Comparison of ENCODE assay signal across 19 cellular contexts in genomic region chr16:2614761-2615191, GRCh38.
"Had no signal": no experiment of that assay in that cellular context is flagged by ENCODE, and none has a peak within 500 bp of the region (broad histone marks: within the 10 kb centered on the region; RNA-seq: fewer than 3 reads in every experiment).

No MANE protein-coding gene starts in this region.

- H2AFZ ChIP-seq: neural progenitor cell had no signal

- H3K27me3 Mint-ChIP-seq: activated naive CD8-positive, alpha-beta T cell treated with anti-CD3 and anti-CD28 coated beads for 36 hours; central memory CD8-positive, alpha-beta T cell; naive B cell had no signal

- H3K27ac ChIP-seq: breast epithelium, coronary artery, esophagus squamous epithelium, gastrocnemius medialis, neural progenitor cell, psoas muscle, right atrium auricular region, upper lobe of left lung had no signal

- H3K9me3 ChIP-seq: breast epithelium, esophagus squamous epithelium, gastrocnemius medialis, psoas muscle, right atrium auricular region, upper lobe of left lung had no signal

- H3K36me3 ChIP-seq: breast epithelium, neural progenitor cell had no signal

- H3K4me3 Mint-ChIP-seq: activated CD8-positive, alpha-beta T cell treated with anti-CD3 and anti-CD28 coated beads, Interleukin-2, amount 10 ng/mL, durations not matched to agents 7 days and 5 days; activated naive CD8-positive, alpha-beta T cell treated with anti-CD3 and anti-CD28 coated beads for 36 hours; activated T-helper 1 cell treated with anti-CD3 and anti-CD28 coated beads, Interleukin-12 subunit alpha, Interleukin-12 subunit beta, Interleukin-2, Interleukin-4 antibody, amounts not matched to agents 30 ng/mL and 10 ng/mL and 1 ng/mL, durations not matched to agents 14 hours and 24 hours and 36 hours; central memory CD8-positive, alpha-beta T cell; neural progenitor cell had no signal

- H3K27ac Mint-ChIP-seq: activated CD8-positive, alpha-beta T cell treated with anti-CD3 and anti-CD28 coated beads, Interleukin-2, amount 10 ng/mL, durations not matched to agents 7 days and 5 days; activated naive CD8-positive, alpha-beta T cell treated with anti-CD3 and anti-CD28 coated beads for 36 hours; activated T-helper 1 cell treated with anti-CD3 and anti-CD28 coated beads, Interleukin-12 subunit alpha, Interleukin-12 subunit beta, Interleukin-2, Interleukin-4 antibody, amounts not matched to agents 30 ng/mL and 10 ng/mL and 1 ng/mL, durations not matched to agents 14 hours and 24 hours and 36 hours; neural progenitor cell had no signal

- ATAC-seq: activated CD8-positive, alpha-beta T cell treated with anti-CD3 and anti-CD28 coated beads, Interleukin-2, amount 10 ng/mL, durations not matched to agents 7 days and 5 days; gastrocnemius medialis; psoas muscle had no signal

- H3K4me1 Mint-ChIP-seq: activated naive CD8-positive, alpha-beta T cell treated with anti-CD3 and anti-CD28 coated beads for 36 hours; central memory CD8-positive, alpha-beta T cell; neural progenitor cell had no signal

- H3K9me3 Mint-ChIP-seq: activated naive CD8-positive, alpha-beta T cell treated with anti-CD3 and anti-CD28 coated beads for 36 hours; activated T-helper 1 cell treated with anti-CD3 and anti-CD28 coated beads, Interleukin-12 subunit alpha, Interleukin-12 subunit beta, Interleukin-2, Interleukin-4 antibody, amounts not matched to agents 30 ng/mL and 10 ng/mL and 1 ng/mL, durations not matched to agents 14 hours and 24 hours and 36 hours; central memory CD8-positive, alpha-beta T cell; naive B cell; neural progenitor cell had no signal

- H3K27me3 ChIP-seq: breast epithelium, esophagus squamous epithelium, gastrocnemius medialis, neural progenitor cell, right atrium auricular region, upper lobe of left lung had no signal

- H3K4me1 ChIP-seq: breast epithelium, esophagus squamous epithelium, neural progenitor cell, psoas muscle, upper lobe of left lung had no signal

- DNase-seq: activated CD4-positive, alpha-beta T cell treated with anti-CD3 and anti-CD28 coated beads, Interleukin-2, amount 50 U/mL, for 1 hour; activated CD8-positive, alpha-beta T cell treated with anti-CD3 and anti-CD28 coated beads, Interleukin-2, amount 10 ng/mL, durations not matched to agents 7 days and 5 days; activated gamma-delta T cell; activated naive CD8-positive, alpha-beta T cell treated with anti-CD3 and anti-CD28 coated beads for 36 hours; esophagus squamous epithelium; gastrocnemius medialis; hypothalamus; mesendoderm; naive B cell; psoas muscle; stimulated activated CD4-positive, alpha-beta T cell treated with anti-CD3 and anti-CD28 coated beads, Interleukin-4, amount 100 ng/mL, for 24 hours; stimulated activated naive CD4-positive, alpha-beta T cell treated with Interleukin-2 at 50 U/mL for 16 hours had no signal

- H3K4me2 ChIP-seq: neural progenitor cell had no signal

- H3K4me3 ChIP-seq: breast epithelium, coronary artery, esophagus squamous epithelium, gastrocnemius medialis, neural progenitor cell, psoas muscle, right atrium auricular region, upper lobe of left lung had no signal

- H3K36me3 Mint-ChIP-seq: naive B cell had no signal
